Comparison of ENCODE assay signal across 8 cellular contexts in genomic region chr5:142769251-142769792, GRCh38. TPM values are rescaled to one million over a fixed set of nuclear protein-coding genes. Genes with fewer than 3 reads are reported as not detected.
DNase-seq lines count a peak whose midpoint lies in the region; ATAC-seq lines count a peak whose summit lies in the region.

No MANE protein-coding gene starts in this region.

- CTCF ChIA-PET in activated naive CD4-positive, alpha-beta T cell treated with anti-CD3 and anti-CD28 coated beads for 36 hours (lab: Charles Lee), result interaction anchor here (0.6 to 6.8 kb wide), 12 partner anchors 14 to 99 kb away, joined by 3 to 53 read pairs (median 6); no protein-coding TSS in a partner anchor

- H3K9me3 Mint-ChIP-seq in activated naive CD4-positive, alpha-beta T cell treated with anti-CD3 and anti-CD28 coated beads for 36 hours, result no peaks in the 10 kb centered on the region

- H3K4me1 ChIP-seq in iPS-20b (ENCODE audit: insufficient read depth, low read length), result peaks cover 4% of the 10 kb centered on the region; the same call in 1 of the 2 replicates
- H3K4me1 ChIP-seq in stomach smooth muscle (ENCODE audit: control insufficient read depth, insufficient read depth, low read length), result peaks cover 19% of the 10 kb centered on the region

- peak overlapping the region; percentile 79 for H3K4me3 Mint-ChIP-seq in activated naive CD4-positive, alpha-beta T cell treated with anti-CD3 and anti-CD28 coated beads for 36 hours

- peak overlapping the region; percentile 88 for H3K4me3 ChIP-seq in iPS-20b (ENCODE audit: low read length)
- peak overlapping the region; percentile 93 to 95 for H3K4me3 ChIP-seq in stomach smooth muscle (ENCODE audit: low read length in 2 of 2)

- ATAC-seq in HG03457 (IDR thresholded peaks at IDR 0.05; ENCODE audit: unreplicated experiment) (no peak), GM19452 (IDR thresholded peaks at IDR 0.05; ENCODE audit: unreplicated experiment) (no peak)

- H3K36me3 ChIP-seq in iPS-20b (ENCODE audit: insufficient read depth, low read depth, low read length) (no peaks in the 10 kb centered on the region), stomach smooth muscle (ENCODE audit: control insufficient read depth in 2 of 2, insufficient read depth in 2 of 2, low read length in 2 of 2) (no peaks in the 10 kb centered on the region)

- intact Hi-C loops in activated naive CD4-positive, alpha-beta T cell treated with anti-CD3 and anti-CD28 coated beads for 36 hours (cut with micrococcal nuclease), result loop anchor here (2.0 kb wide), 1 partner anchor 13 kb away; no protein-coding TSS in a partner anchor

- H3K9me3 ChIP-seq in iPS-20b (ENCODE audit: insufficient read depth, low read depth, low read length) (no peaks in the 10 kb centered on the region), stomach smooth muscle (ENCODE audit: control insufficient read depth in 2 of 2, low read length in 2 of 2) (no peaks in the 10 kb centered on the region)

- DNase-seq in stimulated activated CD4-positive, alpha-beta T cell treated with anti-CD3 and anti-CD28 coated beads, Interleukin-4, amount 100 ng/mL, for 1 hour, result peak; percentile 7
- DNase-seq in stimulated activated CD4-positive, alpha-beta T cell treated with anti-CD3 and anti-CD28 coated beads, Interleukin-2, amount 100 ng/mL, for 48 hours, result no peak
- DNase-seq in activated naive CD4-positive, alpha-beta T cell treated with anti-CD3 and anti-CD28 coated beads for 36 hours, result peak; percentile 40
- DNase-seq in stimulated activated CD4-positive, alpha-beta T cell treated with anti-CD3 and anti-CD28 coated beads, Interleukin-4, amount 100 ng/mL, for 24 hours, result no peak

- H3K27ac ChIP-seq in iPS-20b (ENCODE audit: low read length) (no peak overlapping the region), stomach smooth muscle (ENCODE audit: low read length) (peak overlapping the region; percentile 64)

- H3K27me3 Mint-ChIP-seq in activated naive CD4-positive, alpha-beta T cell treated with anti-CD3 and anti-CD28 coated beads for 36 hours (ENCODE audit: low read depth), result no peaks in the 10 kb centered on the region

- peak overlapping the region; percentile 24 for H3K27ac Mint-ChIP-seq in activated naive CD4-positive, alpha-beta T cell treated with anti-CD3 and anti-CD28 coated beads for 36 hours

- H3K4me1 Mint-ChIP-seq in activated naive CD4-positive, alpha-beta T cell treated with anti-CD3 and anti-CD28 coated beads for 36 hours (ENCODE audit: low read depth), result peaks cover 32% of the 10 kb centered on the region

- peak overlapping the region; percentile 71; the same call in 1 of the 2 replicates for H3K9ac ChIP-seq in iPS-20b (ENCODE audit: low read depth, low read length)
- peak overlapping the region; percentile 60 to 80 for H3K9ac ChIP-seq in stomach smooth muscle (ENCODE audit: low read length in 2 of 2)

- no peaks in the 10 kb centered on the region for H3K36me3 Mint-ChIP-seq in activated naive CD4-positive, alpha-beta T cell treated with anti-CD3 and anti-CD28 coated beads for 36 hours (ENCODE audit: low read depth)

- H3K27me3 ChIP-seq in iPS-20b (ENCODE audit: insufficient read depth, low read length) (peaks cover 32% of the 10 kb centered on the region), stomach smooth muscle (ENCODE audit: control insufficient read depth in 1 of 2, insufficient read depth in 2 of 2, low read length in 2 of 2) (no peaks in the 10 kb centered on the region)

RNA-seq across cellular contexts. Expression of gene ARHGAP26, which starts 0.9 kb away (rescaled TPM):
- 10 to 100 TPM; 17.0 to 19.5 TPM for total RNA-seq in activated naive CD4-positive, alpha-beta T cell treated with anti-CD3 and anti-CD28 coated beads for 36 hours

Comparison
In these comparisons a context has a peak if more than half of its experiments do, and no peak if none do; other contexts are left out.
1. DNase-seq: peak in stimulated activated CD4-positive, alpha-beta T cell treated with anti-CD3 and anti-CD28 coated beads, Interleukin-4, amount 100 ng/mL, for 1 hour (single experiment) and activated naive CD4-positive, alpha-beta T cell treated with anti-CD3 and anti-CD28 coated beads for 36 hours (single experiment); none in stimulated activated CD4-positive, alpha-beta T cell treated with anti-CD3 and anti-CD28 coated beads, Interleukin-2, amount 100 ng/mL, for 48 hours (0 of 2) and stimulated activated CD4-positive, alpha-beta T cell treated with anti-CD3 and anti-CD28 coated beads, Interleukin-4, amount 100 ng/mL, for 24 hours (single experiment).